Comparison of ENCODE assay signal across 1 cellular context in genomic region chr2:172953970-172954852, GRCh38.
TF ChIP-seq lines count a peak whose summit lies in the region.

No MANE protein-coding gene starts in this region.

TF ChIP-seq in SK-N-SH, 30 proteins besides CTCF, POLR2A, EP300 and RAD21 (continued from another document):
- TF ChIP-seq RCOR1 (IDR thresholded peaks at IDR 0.05; ENCODE audit: low read length) (no peak), CHD2 (IDR thresholded peaks at IDR 0.05; ENCODE audit: low read length, partially characterized antibody) (no peak), USF1 (IDR thresholded peaks at IDR 0.05; ENCODE audit: borderline replicate concordance, low read depth) (no peak), IRF3 (IDR thresholded peaks at IDR 0.05; ENCODE audit: low read depth, low read length) (no peak), SMC3 (IDR thresholded peaks at IDR 0.05; ENCODE audit: low read depth, low read length) (no peak), REST (IDR thresholded peaks at IDR 0.05; ENCODE audit: low read depth, low read length) (no peak), GATA2 (CRISPR knock-in tag; IDR thresholded peaks at IDR 0.05) (no peak), ZBTB33 (IDR thresholded peaks at IDR 0.05; ENCODE audit: borderline replicate concordance, low read depth) (no peak), FOXM1 (IDR thresholded peaks at IDR 0.05; ENCODE audit: low read depth) (no peak), FOSL2 (IDR thresholded peaks at IDR 0.05; ENCODE audit: borderline replicate concordance, low read depth) (no peak), MEF2A (IDR thresholded peaks at IDR 0.05; ENCODE audit: borderline replicate concordance, low read depth) (no peak), NFIC (IDR thresholded peaks at IDR 0.05; ENCODE audit: borderline replicate concordance) (no peak), JUND (IDR thresholded peaks at IDR 0.05) (no peak)
